ENCODE assay signal across 8 cellular contexts in genomic region chr15:60932051-60932915, GRCh38.
DNase-seq lines count a peak whose midpoint lies in the region; ATAC-seq and TF ChIP-seq lines count a peak whose summit lies in the region.

No MANE protein-coding gene starts in this region.

- H3K27me3 ChIP-seq in BE2C (no peaks in the 10 kb centered on the region), OCI-LY3 (ENCODE audit: low read depth, low read length) (peaks cover 66% of the 10 kb centered on the region), liver (ENCODE audit: control insufficient read depth in 4 of 4, insufficient read depth in 4 of 4, low read length in 3 of 4) (no peaks in the 10 kb centered on the region)

- no peak overlapping the region for H3K9ac ChIP-seq in OCI-LY3 (ENCODE audit: low read length)
- H3K9ac ChIP-seq in liver (ENCODE audit: low read depth in 1 of 2, low read length in 2 of 2): no peak overlapping the region

- no peaks in the 10 kb centered on the region for H3K36me3 Mint-ChIP-seq in activated naive CD4-positive, alpha-beta T cell treated with anti-CD3 and anti-CD28 coated beads for 36 hours (ENCODE audit: low read depth)

- no peak overlapping the region for H3K4me3 Mint-ChIP-seq in activated naive CD4-positive, alpha-beta T cell treated with anti-CD3 and anti-CD28 coated beads for 36 hours

- no peak for ATAC-seq in HG03520 (IDR thresholded peaks at IDR 0.05; ENCODE audit: unreplicated experiment)
- no peak for ATAC-seq in GM21717 (IDR thresholded peaks at IDR 0.05; ENCODE audit: unreplicated experiment)

- H3K27me3 Mint-ChIP-seq in activated naive CD4-positive, alpha-beta T cell treated with anti-CD3 and anti-CD28 coated beads for 36 hours (ENCODE audit: low read depth): peaks cover 10% of the 10 kb centered on the region

- no peaks in the 10 kb centered on the region for H4K20me1 ChIP-seq in OCI-LY3 (ENCODE audit: insufficient read depth, low read length)

- H3K9me3 Mint-ChIP-seq in activated naive CD4-positive, alpha-beta T cell treated with anti-CD3 and anti-CD28 coated beads for 36 hours: no peaks in the 10 kb centered on the region

- no peak overlapping the region for H2AFZ ChIP-seq in OCI-LY3 (ENCODE audit: low read depth, low read length)

- H3K4me2 ChIP-seq in OCI-LY3 (ENCODE audit: low read length): peak overlapping the region; percentile 15; the same call in 1 of the 2 replicates

- H3K4me3 ChIP-seq in BE2C (ENCODE audit: low read depth, low read length): no peak overlapping the region
- no peak overlapping the region for H3K4me3 ChIP-seq in OCI-LY3 (ENCODE audit: low read length)
- no peak overlapping the region for H3K4me3 ChIP-seq in liver (ENCODE audit: low read depth in 1 of 3, low read length in 3 of 3)

- no peaks in the 10 kb centered on the region for H3K4me1 ChIP-seq in BE2C
- 0 out of 2 replicates have a peak, but pooled peaks cover 3% of the 10 kb centered on the region for H3K4me1 ChIP-seq in OCI-LY3 (ENCODE audit: low read length)
- H3K4me1 ChIP-seq in liver (ENCODE audit: control insufficient read depth in 4 of 4, insufficient read depth in 4 of 4, low read length in 3 of 4): no peaks in the 10 kb centered on the region

- no peak overlapping the region for H3K27ac Mint-ChIP-seq in activated naive CD4-positive, alpha-beta T cell treated with anti-CD3 and anti-CD28 coated beads for 36 hours

- H3K9me3 ChIP-seq in BE2C: no peaks in the 10 kb centered on the region
- H3K9me3 ChIP-seq in OCI-LY3 (ENCODE audit: insufficient read depth, low read length): no peaks in the 10 kb centered on the region
- H3K9me3 ChIP-seq in liver (ENCODE audit: control insufficient read depth in 4 of 4, low read length in 3 of 4): no peaks in the 10 kb centered on the region

- no peaks in the 10 kb centered on the region for H3K79me2 ChIP-seq in OCI-LY3 (ENCODE audit: low read length)

- peak; percentile 9; the same call in 1 of the 2 replicates for TF ChIP-seq CTCF in BE2C (IDR thresholded peaks at IDR 0.05; ENCODE audit: low read depth, low read length)
- peak; percentile 60 for TF ChIP-seq CTCF in OCI-LY3 (IDR thresholded peaks at IDR 0.05; ENCODE audit: low read depth, low read length)
- no peak for TF ChIP-seq CTCF in liver (IDR thresholded peaks at IDR 0.05; ENCODE audit: low read depth, low read length, missing input control)

- 90% methylated on average over 8 of the region's 8 CpGs for WGBS in liver

- TF ChIP-seq RAD21 in liver (IDR thresholded peaks at IDR 0.05): peak; percentile 37 to 45

- CTCF ChIA-PET in activated naive CD4-positive, alpha-beta T cell treated with anti-CD3 and anti-CD28 coated beads for 36 hours (lab: Charles Lee): interaction anchor here (0.6 to 2.4 kb wide), 20 partner anchors 9 to 1015 kb away, joined by 3 to 14 read pairs (median 4); no protein-coding TSS in a partner anchor

- DNase-seq in BE2C: no peak
- peak; percentile 71 for DNase-seq in activated naive CD4-positive, alpha-beta T cell treated with anti-CD3 and anti-CD28 coated beads for 36 hours
- peak; percentile 26 to 53 for DNase-seq in stimulated activated CD8-positive, alpha-beta memory T cell treated with anti-CD3 and anti-CD28 coated beads, Interleukin-7, amount 100 ng/mL, for 48 hours (ENCODE audit: extremely low read depth in 1 of 2, low read depth in 1 of 2)
- no peak for DNase-seq in NCI-H1417 (lab: John Stamatoyannopoulos, UW)

- H3K27ac ChIP-seq in OCI-LY3 (ENCODE audit: low read length): no peak overlapping the region
- H3K27ac ChIP-seq in liver (ENCODE audit: low read depth in 1 of 2, low read length in 2 of 2): no peak overlapping the region

- intact Hi-C loops in activated naive CD4-positive, alpha-beta T cell treated with anti-CD3 and anti-CD28 coated beads for 36 hours (cut with micrococcal nuclease): loop anchor here (1.0 to 2.0 kb wide), 3 partner anchors 425 to 569 kb away; no protein-coding TSS in a partner anchor

- H3K36me3 ChIP-seq in BE2C (no peaks in the 10 kb centered on the region), OCI-LY3 (replicated peaks; ENCODE audit: low read depth, low read length) (no peaks in the 10 kb centered on the region), liver (ENCODE audit: control insufficient read depth in 4 of 4, insufficient read depth in 3 of 4, low read depth in 1 of 4, low read length in 3 of 4) (no peaks in the 10 kb centered on the region)

- peaks cover 12% of the 10 kb centered on the region for H3K4me1 Mint-ChIP-seq in activated naive CD4-positive, alpha-beta T cell treated with anti-CD3 and anti-CD28 coated beads for 36 hours (ENCODE audit: low read depth)

TF ChIP-seq in liver, 16 proteins besides CTCF, POLR2A, EP300 and RAD21:
- no peak for TF ChIP-seq EGR1 (IDR thresholded peaks at IDR 0.05; ENCODE audit: low read depth in 2 of 2)
- no peak for TF ChIP-seq YY1 (IDR thresholded peaks at IDR 0.05)
- no peak for TF ChIP-seq TAF1 (conservative IDR thresholded peaks at IDR 0.05)
- TF ChIP-seq GABPA (IDR thresholded peaks at IDR 0.05 in 1 of 2, conservative IDR thresholded peaks at IDR 0.05 in 1 of 2): no peak
- TF ChIP-seq FOXA1 (IDR thresholded peaks at IDR 0.05): no peak
- TF ChIP-seq REST (IDR thresholded peaks at IDR 0.05): no peak
- TF ChIP-seq ATF3 (IDR thresholded peaks at IDR 0.05): no peak
- no peak for TF ChIP-seq NR2F2 (IDR thresholded peaks at IDR 0.05)
- TF ChIP-seq JUND (IDR thresholded peaks at IDR 0.05): no peak
- no peak for TF ChIP-seq HNF4A (conservative IDR thresholded peaks at IDR 0.05)
- TF ChIP-seq, protein P1, sequence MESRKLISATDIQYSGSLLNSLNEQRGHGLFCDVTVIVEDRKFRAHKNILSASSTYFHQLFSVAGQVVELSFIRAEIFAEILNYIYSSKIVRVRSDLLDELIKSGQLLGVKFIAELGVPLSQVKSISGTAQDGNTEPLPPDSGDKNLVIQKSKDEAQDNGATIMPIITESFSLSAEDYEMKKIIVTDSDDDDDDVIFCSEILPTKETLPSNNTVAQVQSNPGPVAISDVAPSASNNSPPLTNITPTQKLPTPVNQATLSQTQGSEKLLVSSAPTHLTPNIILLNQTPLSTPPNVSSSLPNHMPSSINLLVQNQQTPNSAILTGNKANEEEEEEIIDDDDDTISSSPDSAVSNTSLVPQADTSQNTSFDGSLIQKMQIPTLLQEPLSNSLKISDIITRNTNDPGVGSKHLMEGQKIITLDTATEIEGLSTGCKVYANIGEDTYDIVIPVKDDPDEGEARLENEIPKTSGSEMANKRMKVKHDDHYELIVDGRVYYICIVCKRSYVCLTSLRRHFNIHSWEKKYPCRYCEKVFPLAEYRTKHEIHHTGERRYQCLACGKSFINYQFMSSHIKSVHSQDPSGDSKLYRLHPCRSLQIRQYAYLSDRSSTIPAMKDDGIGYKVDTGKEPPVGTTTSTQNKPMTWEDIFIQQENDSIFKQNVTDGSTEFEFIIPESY (IDR thresholded peaks at IDR 0.05): no peak
- TF ChIP-seq FOXA2 (IDR thresholded peaks at IDR 0.05): no peak
- no peak for TF ChIP-seq RXRA (IDR thresholded peaks at IDR 0.05)
- TF ChIP-seq MAX (IDR thresholded peaks at IDR 0.05): no peak
- no peak for TF ChIP-seq HNF4G (IDR thresholded peaks at IDR 0.05)
- TF ChIP-seq SP1 (IDR thresholded peaks at IDR 0.05): no peak

Comparison
In these comparisons a context has a peak if more than half of its experiments do, and no peak if none do; other contexts are left out.
1. DNase-seq: peak in activated naive CD4-positive, alpha-beta T cell treated with anti-CD3 and anti-CD28 coated beads for 36 hours (single experiment) and stimulated activated CD8-positive, alpha-beta memory T cell treated with anti-CD3 and anti-CD28 coated beads, Interleukin-7, amount 100 ng/mL, for 48 hours (2 of 2); none in BE2C (single experiment) and NCI-H1417 (0 of 3).